Comparison of ENCODE assay signal across 1 cellular context in the genomic region with DNA sequence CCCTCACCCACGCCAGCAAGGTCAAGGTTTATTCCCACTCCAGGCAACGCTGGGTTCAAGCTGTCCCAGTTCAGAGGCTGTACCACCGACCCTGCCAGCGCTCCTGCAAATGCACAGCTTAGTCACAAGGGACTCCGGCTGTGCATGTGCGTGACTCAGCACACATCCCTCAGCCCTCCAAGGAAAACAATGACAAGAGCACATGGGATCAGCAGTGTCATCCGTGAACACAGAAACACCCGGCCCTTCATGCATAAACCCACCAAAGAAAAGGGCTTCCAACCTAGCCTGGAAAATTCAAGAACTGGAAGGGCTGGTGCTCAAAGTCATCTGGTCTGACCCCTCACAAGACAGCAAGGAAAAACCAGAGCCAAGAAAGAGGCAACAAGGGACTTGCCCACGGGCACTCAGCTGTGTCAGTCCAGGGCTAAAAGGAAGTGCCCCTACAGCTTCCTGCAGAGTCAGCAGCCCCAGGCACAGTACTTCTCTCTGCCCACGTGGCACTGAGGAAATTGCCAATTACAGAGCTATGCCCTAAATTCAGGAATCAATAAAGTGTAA.
TF ChIP-seq lines count a peak whose summit lies in the region.

No MANE protein-coding gene starts in this region.

TF ChIP-seq in HEK293, 187 proteins besides CTCF, POLR2A, EP300 and RAD21 (continued from another document and continues in another):
- TF ChIP-seq, protein P1, sequence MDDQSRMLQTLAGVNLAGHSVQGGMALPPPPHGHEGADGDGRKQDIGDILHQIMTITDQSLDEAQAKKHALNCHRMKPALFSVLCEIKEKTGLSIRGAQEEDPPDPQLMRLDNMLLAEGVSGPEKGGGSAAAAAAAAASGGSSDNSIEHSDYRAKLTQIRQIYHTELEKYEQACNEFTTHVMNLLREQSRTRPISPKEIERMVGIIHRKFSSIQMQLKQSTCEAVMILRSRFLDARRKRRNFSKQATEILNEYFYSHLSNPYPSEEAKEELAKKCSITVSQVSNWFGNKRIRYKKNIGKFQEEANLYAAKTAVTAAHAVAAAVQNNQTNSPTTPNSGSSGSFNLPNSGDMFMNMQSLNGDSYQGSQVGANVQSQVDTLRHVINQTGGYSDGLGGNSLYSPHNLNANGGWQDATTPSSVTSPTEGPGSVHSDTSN (CRISPR knock-in tag; IDR thresholded peaks at IDR 0.05): no peak
- TF ChIP-seq ZNF792 (tag by site-specific recombination; IDR thresholded peaks at IDR 0.05) (no peak), ZNF350 (tag by site-specific recombination; IDR thresholded peaks at IDR 0.05) (no peak), ZBTB48 (tag by site-specific recombination; IDR thresholded peaks at IDR 0.05) (peak; percentile 92), ZNF175 (tag by site-specific recombination; IDR thresholded peaks at IDR 0.05) (no peak), KLF8 (tag by site-specific recombination; IDR thresholded peaks at IDR 0.05) (no peak), ZNF658 (tag by site-specific recombination; IDR thresholded peaks at IDR 0.05) (no peak), ZSCAN23 (tag by site-specific recombination; IDR thresholded peaks at IDR 0.05) (no peak), ZNF112 (tag by site-specific recombination; IDR thresholded peaks at IDR 0.05) (no peak), GLI2 (tag by site-specific recombination; IDR thresholded peaks at IDR 0.05; ENCODE audit: borderline replicate concordance, low read depth) (no peak), ZNF16 (tag by site-specific recombination; IDR thresholded peaks at IDR 0.05; ENCODE audit: low read depth) (no peak), ZNF776 (tag by site-specific recombination; IDR thresholded peaks at IDR 0.05; ENCODE audit: borderline replicate concordance) (no peak), GLIS1 (tag by site-specific recombination; IDR thresholded peaks at IDR 0.05) (no peak), PRDM1 (tag by site-specific recombination; IDR thresholded peaks at IDR 0.05) (no peak), GLI4 (tag by site-specific recombination; IDR thresholded peaks at IDR 0.05) (no peak), ZSCAN30 (tag by site-specific recombination; IDR thresholded peaks at IDR 0.05) (0 out of 2 replicates have a peak, but pooled peaks have one; percentile 10), ZFHX2 (tag by site-specific recombination; conservative IDR thresholded peaks at IDR 0.05) (0 out of 2 replicates have a peak, but pooled peaks have one; percentile 5), ZNF501 (tag by site-specific recombination; IDR thresholded peaks at IDR 0.05) (no peak), HOXA7 (CRISPR knock-in tag; IDR thresholded peaks at IDR 0.05; ENCODE audit: borderline replicate concordance) (no peak), ZNF266 (tag by site-specific recombination; IDR thresholded peaks at IDR 0.05; ENCODE audit: low read depth) (no peak), KLF10 (tag by site-specific recombination; IDR thresholded peaks at IDR 0.05) (no peak), ZNF521 (tag by site-specific recombination; IDR thresholded peaks at IDR 0.05) (no peak), ZFP69B (tag by site-specific recombination; IDR thresholded peaks at IDR 0.05) (no peak), ZNF555 (tag by site-specific recombination; conservative IDR thresholded peaks at IDR 0.05) (no peak), ZNF140 (tag by site-specific recombination; IDR thresholded peaks at IDR 0.05) (no peak), ZNF768 (tag by site-specific recombination; IDR thresholded peaks at IDR 0.05) (peak; percentile 64; the same call in 1 of the 2 replicates), HOXC10 (CRISPR knock-in tag; IDR thresholded peaks at IDR 0.05) (no peak), WT1 (tag by site-specific recombination; IDR thresholded peaks at IDR 0.05) (no peak), SALL2 (tag by site-specific recombination; IDR thresholded peaks at IDR 0.05; ENCODE audit: borderline replicate concordance) (no peak), SP2 (tag by site-specific recombination; IDR thresholded peaks at IDR 0.05) (no peak), ZNF677 (tag by site-specific recombination; IDR thresholded peaks at IDR 0.05) (no peak), KLF9 (tag by site-specific recombination; IDR thresholded peaks at IDR 0.05; ENCODE audit: low read depth) (no peak), ZFP37 (tag by site-specific recombination; IDR thresholded peaks at IDR 0.05) (no peak), ZNF571 (tag by site-specific recombination; IDR thresholded peaks at IDR 0.05) (no peak), ZNF596 (tag by site-specific recombination; IDR thresholded peaks at IDR 0.05) (no peak), ZNF354C (tag by site-specific recombination; IDR thresholded peaks at IDR 0.05; ENCODE audit: borderline replicate concordance, low read depth) (no peak), ZBTB7A (tag by site-specific recombination; IDR thresholded peaks at IDR 0.05; ENCODE audit: low read depth) (no peak), ZFP41 (tag by site-specific recombination; IDR thresholded peaks at IDR 0.05; ENCODE audit: borderline replicate concordance) (no peak), ZNF76 (tag by site-specific recombination; IDR thresholded peaks at IDR 0.05; ENCODE audit: borderline replicate concordance, low read depth) (no peak)
- TF ChIP-seq, protein P2, sequence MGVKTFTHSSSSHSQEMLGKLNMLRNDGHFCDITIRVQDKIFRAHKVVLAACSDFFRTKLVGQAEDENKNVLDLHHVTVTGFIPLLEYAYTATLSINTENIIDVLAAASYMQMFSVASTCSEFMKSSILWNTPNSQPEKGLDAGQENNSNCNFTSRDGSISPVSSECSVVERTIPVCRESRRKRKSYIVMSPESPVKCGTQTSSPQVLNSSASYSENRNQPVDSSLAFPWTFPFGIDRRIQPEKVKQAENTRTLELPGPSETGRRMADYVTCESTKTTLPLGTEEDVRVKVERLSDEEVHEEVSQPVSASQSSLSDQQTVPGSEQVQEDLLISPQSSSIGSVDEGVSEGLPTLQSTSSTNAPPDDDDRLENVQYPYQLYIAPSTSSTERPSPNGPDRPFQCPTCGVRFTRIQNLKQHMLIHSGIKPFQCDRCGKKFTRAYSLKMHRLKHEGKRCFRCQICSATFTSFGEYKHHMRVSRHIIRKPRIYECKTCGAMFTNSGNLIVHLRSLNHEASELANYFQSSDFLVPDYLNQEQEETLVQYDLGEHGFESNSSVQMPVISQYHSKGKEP (tag by site-specific recombination; IDR thresholded peaks at IDR 0.05): no peak
- TF ChIP-seq, protein P3, sequence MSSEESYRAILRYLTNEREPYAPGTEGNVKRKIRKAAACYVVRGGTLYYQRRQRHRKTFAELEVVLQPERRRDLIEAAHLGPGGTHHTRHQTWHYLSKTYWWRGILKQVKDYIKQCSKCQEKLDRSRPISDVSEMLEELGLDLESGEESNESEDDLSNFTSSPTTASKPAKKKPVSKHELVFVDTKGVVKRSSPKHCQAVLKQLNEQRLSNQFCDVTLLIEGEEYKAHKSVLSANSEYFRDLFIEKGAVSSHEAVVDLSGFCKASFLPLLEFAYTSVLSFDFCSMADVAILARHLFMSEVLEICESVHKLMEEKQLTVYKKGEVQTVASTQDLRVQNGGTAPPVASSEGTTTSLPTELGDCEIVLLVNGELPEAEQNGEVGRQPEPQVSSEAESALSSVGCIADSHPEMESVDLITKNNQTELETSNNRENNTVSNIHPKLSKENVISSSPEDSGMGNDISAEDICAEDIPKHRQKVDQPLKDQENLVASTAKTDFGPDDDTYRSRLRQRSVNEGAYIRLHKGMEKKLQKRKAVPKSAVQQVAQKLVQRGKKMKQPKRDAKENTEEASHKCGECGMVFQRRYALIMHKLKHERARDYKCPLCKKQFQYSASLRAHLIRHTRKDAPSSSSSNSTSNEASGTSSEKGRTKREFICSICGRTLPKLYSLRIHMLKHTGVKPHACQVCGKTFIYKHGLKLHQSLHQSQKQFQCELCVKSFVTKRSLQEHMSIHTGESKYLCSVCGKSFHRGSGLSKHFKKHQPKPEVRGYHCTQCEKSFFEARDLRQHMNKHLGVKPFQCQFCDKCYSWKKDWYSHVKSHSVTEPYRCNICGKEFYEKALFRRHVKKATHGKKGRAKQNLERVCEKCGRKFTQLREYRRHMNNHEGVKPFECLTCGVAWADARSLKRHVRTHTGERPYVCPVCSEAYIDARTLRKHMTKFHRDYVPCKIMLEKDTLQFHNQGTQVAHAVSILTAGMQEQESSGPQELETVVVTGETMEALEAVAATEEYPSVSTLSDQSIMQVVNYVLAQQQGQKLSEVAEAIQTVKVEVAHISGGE (tag by site-specific recombination; conservative IDR thresholded peaks at IDR 0.05; ENCODE audit: low read depth): no peak
- TF ChIP-seq, protein P4, sequence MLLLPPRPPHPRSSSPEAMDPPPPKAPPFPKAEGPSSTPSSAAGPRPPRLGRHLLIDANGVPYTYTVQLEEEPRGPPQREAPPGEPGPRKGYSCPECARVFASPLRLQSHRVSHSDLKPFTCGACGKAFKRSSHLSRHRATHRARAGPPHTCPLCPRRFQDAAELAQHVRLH (tag by site-specific recombination; IDR thresholded peaks at IDR 0.05): no peak
- TF ChIP-seq, protein P5, sequence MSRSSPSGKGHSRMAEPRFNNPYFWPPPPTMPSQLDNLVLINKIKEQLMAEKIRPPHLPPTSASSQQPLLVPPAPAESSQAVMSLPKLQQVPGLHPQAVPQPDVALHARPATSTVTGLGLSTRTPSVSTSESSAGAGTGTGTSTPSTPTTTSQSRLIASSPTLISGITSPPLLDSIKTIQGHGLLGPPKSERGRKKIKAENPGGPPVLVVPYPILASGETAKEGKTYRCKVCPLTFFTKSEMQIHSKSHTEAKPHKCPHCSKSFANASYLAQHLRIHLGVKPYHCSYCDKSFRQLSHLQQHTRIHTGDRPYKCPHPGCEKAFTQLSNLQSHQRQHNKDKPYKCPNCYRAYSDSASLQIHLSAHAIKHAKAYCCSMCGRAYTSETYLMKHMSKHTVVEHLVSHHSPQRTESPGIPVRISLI (tag by site-specific recombination; IDR thresholded peaks at IDR 0.05): no peak
- TF ChIP-seq, protein P6, sequence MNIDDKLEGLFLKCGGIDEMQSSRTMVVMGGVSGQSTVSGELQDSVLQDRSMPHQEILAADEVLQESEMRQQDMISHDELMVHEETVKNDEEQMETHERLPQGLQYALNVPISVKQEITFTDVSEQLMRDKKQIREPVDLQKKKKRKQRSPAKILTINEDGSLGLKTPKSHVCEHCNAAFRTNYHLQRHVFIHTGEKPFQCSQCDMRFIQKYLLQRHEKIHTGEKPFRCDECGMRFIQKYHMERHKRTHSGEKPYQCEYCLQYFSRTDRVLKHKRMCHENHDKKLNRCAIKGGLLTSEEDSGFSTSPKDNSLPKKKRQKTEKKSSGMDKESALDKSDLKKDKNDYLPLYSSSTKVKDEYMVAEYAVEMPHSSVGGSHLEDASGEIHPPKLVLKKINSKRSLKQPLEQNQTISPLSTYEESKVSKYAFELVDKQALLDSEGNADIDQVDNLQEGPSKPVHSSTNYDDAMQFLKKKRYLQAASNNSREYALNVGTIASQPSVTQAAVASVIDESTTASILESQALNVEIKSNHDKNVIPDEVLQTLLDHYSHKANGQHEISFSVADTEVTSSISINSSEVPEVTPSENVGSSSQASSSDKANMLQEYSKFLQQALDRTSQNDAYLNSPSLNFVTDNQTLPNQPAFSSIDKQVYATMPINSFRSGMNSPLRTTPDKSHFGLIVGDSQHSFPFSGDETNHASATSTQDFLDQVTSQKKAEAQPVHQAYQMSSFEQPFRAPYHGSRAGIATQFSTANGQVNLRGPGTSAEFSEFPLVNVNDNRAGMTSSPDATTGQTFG (tag by site-specific recombination; IDR thresholded peaks at IDR 0.05; ENCODE audit: borderline replicate concordance): no peak
- TF ChIP-seq, protein P7, sequence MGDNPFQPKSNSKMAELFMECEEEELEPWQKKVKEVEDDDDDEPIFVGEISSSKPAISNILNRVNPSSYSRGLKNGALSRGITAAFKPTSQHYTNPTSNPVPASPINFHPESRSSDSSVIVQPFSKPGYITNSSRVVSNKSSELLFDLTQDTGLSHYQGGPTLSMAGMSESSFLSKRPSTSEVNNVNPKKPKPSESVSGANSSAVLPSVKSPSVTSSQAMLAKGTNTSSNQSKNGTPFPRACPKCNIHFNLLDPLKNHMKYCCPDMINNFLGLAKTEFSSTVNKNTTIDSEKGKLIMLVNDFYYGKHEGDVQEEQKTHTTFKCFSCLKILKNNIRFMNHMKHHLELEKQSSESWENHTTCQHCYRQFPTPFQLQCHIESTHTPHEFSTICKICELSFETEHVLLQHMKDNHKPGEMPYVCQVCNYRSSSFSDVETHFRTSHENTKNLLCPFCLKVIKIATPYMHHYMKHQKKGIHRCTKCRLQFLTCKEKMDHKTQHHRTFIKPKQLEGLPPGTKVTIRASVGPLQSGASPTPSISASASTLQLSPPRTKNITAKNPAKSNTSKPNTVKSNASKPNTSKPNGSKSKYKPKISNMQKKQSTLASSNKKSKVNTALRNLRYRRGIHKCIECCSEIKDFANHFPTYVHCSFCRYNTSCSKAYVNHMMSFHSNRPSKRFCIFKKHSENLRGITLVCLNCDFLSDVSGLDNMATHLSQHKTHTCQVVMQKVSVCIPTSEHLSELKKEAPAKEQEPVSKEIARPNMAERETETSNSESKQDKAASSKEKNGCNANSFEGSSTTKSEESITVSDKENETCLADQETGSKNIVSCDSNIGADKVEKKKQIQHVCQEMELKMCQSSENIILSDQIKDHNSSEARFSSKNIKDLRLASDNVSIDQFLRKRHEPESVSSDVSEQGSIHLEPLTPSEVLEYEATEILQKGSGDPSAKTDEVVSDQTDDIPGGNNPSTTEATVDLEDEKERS (tag by site-specific recombination; IDR thresholded peaks at IDR 0.05): no peak
- TF ChIP-seq, protein P8, sequence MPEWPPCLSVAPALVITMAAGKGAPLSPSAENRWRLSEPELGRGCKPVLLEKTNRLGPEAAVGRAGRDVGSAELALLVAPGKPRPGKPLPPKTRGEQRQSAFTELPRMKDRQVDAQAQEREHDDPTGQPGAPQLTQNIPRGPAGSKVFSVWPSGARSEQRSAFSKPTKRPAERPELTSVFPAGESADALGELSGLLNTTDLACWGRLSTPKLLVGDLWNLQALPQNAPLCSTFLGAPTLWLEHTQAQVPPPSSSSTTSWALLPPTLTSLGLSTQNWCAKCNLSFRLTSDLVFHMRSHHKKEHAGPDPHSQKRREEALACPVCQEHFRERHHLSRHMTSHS (tag by site-specific recombination; IDR thresholded peaks at IDR 0.05): no peak
- TF ChIP-seq, protein P9, sequence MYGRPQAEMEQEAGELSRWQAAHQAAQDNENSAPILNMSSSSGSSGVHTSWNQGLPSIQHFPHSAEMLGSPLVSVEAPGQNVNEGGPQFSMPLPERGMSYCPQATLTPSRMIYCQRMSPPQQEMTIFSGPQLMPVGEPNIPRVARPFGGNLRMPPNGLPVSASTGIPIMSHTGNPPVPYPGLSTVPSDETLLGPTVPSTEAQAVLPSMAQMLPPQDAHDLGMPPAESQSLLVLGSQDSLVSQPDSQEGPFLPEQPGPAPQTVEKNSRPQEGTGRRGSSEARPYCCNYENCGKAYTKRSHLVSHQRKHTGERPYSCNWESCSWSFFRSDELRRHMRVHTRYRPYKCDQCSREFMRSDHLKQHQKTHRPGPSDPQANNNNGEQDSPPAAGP (tag by site-specific recombination; IDR thresholded peaks at IDR 0.05): no peak; the same call in 1 of the 2 replicates
- TF ChIP-seq, protein P10, sequence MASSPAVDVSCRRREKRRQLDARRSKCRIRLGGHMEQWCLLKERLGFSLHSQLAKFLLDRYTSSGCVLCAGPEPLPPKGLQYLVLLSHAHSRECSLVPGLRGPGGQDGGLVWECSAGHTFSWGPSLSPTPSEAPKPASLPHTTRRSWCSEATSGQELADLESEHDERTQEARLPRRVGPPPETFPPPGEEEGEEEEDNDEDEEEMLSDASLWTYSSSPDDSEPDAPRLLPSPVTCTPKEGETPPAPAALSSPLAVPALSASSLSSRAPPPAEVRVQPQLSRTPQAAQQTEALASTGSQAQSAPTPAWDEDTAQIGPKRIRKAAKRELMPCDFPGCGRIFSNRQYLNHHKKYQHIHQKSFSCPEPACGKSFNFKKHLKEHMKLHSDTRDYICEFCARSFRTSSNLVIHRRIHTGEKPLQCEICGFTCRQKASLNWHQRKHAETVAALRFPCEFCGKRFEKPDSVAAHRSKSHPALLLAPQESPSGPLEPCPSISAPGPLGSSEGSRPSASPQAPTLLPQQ (tag by site-specific recombination; IDR thresholded peaks at IDR 0.05): peak; percentile 43; the same call in 1 of the 2 replicates
